1 cellular context compared by ENCODE assay signal in the genomic region with DNA sequence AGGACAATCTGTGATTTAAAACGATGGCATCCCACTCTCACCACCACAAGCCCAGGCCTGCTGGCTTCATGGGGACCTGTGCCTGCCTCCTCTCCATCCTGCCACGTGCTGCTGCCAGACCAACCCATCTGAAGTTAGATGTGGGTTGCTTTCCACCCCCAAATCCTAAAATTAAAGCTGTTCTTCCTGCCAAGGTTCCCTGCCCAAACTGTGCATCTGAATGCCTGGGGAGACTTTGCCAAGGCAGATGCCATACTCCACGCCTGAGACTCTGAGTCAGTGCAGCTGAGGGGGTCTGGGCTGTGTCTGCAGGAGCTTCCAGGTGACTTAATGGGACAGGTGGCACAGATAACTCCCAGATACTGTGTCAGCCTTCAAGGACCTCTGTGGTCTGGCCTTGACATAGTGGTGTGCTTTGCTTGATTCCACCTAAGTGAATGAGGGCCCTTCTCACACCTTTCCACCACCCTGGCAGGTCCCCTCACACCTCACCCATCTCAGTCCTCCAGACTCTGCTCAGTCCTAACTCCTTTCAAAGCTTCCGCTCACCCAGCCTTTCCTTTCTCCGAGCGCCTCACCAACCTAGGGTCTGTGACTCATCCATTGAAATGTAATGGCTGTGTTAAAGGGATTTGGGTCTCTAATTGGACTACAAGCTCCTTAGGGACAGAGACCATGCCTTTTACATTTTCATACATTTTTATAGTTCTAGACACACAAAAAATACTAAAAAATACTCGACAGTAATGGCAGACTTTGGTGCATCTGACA.
TF ChIP-seq lines count a peak whose summit lies in the region.

No MANE protein-coding gene starts in this region.

TF ChIP-seq in SK-N-SH, 30 proteins besides CTCF, POLR2A, EP300 and RAD21 (continued from another document):
- TF ChIP-seq, protein P1, sequence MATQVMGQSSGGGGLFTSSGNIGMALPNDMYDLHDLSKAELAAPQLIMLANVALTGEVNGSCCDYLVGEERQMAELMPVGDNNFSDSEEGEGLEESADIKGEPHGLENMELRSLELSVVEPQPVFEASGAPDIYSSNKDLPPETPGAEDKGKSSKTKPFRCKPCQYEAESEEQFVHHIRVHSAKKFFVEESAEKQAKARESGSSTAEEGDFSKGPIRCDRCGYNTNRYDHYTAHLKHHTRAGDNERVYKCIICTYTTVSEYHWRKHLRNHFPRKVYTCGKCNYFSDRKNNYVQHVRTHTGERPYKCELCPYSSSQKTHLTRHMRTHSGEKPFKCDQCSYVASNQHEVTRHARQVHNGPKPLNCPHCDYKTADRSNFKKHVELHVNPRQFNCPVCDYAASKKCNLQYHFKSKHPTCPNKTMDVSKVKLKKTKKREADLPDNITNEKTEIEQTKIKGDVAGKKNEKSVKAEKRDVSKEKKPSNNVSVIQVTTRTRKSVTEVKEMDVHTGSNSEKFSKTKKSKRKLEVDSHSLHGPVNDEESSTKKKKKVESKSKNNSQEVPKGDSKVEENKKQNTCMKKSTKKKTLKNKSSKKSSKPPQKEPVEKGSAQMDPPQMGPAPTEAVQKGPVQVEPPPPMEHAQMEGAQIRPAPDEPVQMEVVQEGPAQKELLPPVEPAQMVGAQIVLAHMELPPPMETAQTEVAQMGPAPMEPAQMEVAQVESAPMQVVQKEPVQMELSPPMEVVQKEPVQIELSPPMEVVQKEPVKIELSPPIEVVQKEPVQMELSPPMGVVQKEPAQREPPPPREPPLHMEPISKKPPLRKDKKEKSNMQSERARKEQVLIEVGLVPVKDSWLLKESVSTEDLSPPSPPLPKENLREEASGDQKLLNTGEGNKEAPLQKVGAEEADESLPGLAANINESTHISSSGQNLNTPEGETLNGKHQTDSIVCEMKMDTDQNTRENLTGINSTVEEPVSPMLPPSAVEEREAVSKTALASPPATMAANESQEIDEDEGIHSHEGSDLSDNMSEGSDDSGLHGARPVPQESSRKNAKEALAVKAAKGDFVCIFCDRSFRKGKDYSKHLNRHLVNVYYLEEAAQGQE (IDR thresholded peaks at IDR 0.05; ENCODE audit: low read depth, low read length): no peak
- TF ChIP-seq SMC3 (IDR thresholded peaks at IDR 0.05; ENCODE audit: low read depth, low read length) (no peak), TCF12 (IDR thresholded peaks at IDR 0.05) (peak; percentile 46; the same call in 1 of the 2 replicates)
